25 cellular contexts compared by ENCODE assay signal in genomic region chr5:515273-515836, GRCh38.
"Had no signal": no experiment of that assay in that cellular context is flagged by ENCODE, and none has a peak within 500 bp of the region (broad histone marks: within the 10 kb centered on the region; RNA-seq: fewer than 3 reads in every experiment).

No MANE protein-coding gene starts in this region.

- H3K9me3 ChIP-seq: adrenal gland, ascending aorta, colonic mucosa, heart left ventricle, transverse colon had no signal

- H3K4me1 Mint-ChIP-seq: nephron had no signal

- H3K36me3 ChIP-seq: adrenal gland, ascending aorta, brain microvascular endothelial cell, colonic mucosa, heart left ventricle, transverse colon had no signal

- DNase-seq: activated CD4-positive, alpha-beta T cell treated with anti-CD3 and anti-CD28 coated beads for 1 hour; activated CD8-positive, alpha-beta memory T cell treated with anti-CD3 and anti-CD28 coated beads, Interleukin-2, amount 50 U/mL, for 4 hours; activated naive CD4-positive, alpha-beta T cell; activated T-cell treated with anti-CD3 and anti-CD28 coated beads, Interleukin-2, amount 50 U/mL, for 24 hours; adrenal gland; brain microvascular endothelial cell; central memory CD4-positive, alpha-beta T cell; islet precursor cell; left cardiac atrium; stimulated activated CD4-positive, alpha-beta T cell treated with anti-CD3 and anti-CD28 coated beads, Interleukin-15, amount 100 ng/mL, for 24 hours; stimulated activated CD8-positive, alpha-beta memory T cell treated with anti-CD3 and anti-CD28 coated beads, Interleukin-4, amount 100 ng/mL, for 48 hours; stimulated activated naive B cell treated with anti-CD40 and anti-IgM and Interleukin-4, amounts not matched to agents 10 μg/mL and 1 μg/mL and 100 μg/mL, for 72 hours; T-helper 9 cell had no signal

- H3K36me3 Mint-ChIP-seq: activated naive CD8-positive, alpha-beta T cell had no signal

- H3K4me3 ChIP-seq: adrenal gland, ascending aorta, colonic mucosa, dorsolateral prefrontal cortex, heart left ventricle, smooth muscle cell, transverse colon had no signal

- H3K9me3 Mint-ChIP-seq: activated T-cell treated with anti-CD3 and anti-CD28 coated beads, Interleukin-2, amount 50 U/mL, for 24 hours; activated T-helper 17 cell treated with anti-CD3 and anti-CD28 coated beads, Interleukin-2, amount 50 U/mL, for 72 hours had no signal

- H3K27ac ChIP-seq: adrenal gland, ascending aorta, brain microvascular endothelial cell, colonic mucosa, dorsolateral prefrontal cortex, heart left ventricle, parathyroid adenoma, transverse colon had no signal

- H3K4me1 ChIP-seq: adrenal gland, ascending aorta, colonic mucosa, heart left ventricle, parathyroid adenoma had no signal

- H3K79me2 ChIP-seq: parathyroid adenoma had no signal

- H3K4me2 ChIP-seq: smooth muscle cell had no signal

- H2AFZ ChIP-seq: parathyroid adenoma had no signal

- H3K27ac Mint-ChIP-seq: activated naive CD8-positive, alpha-beta T cell; activated T-cell treated with anti-CD3 and anti-CD28 coated beads, Interleukin-2, amount 50 U/mL, for 24 hours; activated T-helper 17 cell treated with anti-CD3 and anti-CD28 coated beads, Interleukin-2, amount 50 U/mL, for 72 hours; memory B cell; stimulated activated naive B cell treated with anti-CD40 and anti-IgM and Interleukin-4, amounts not matched to agents 10 μg/mL and 1 μg/mL and 100 μg/mL, for 72 hours had no signal

- ATAC-seq: activated T-helper 17 cell treated with anti-CD3 and anti-CD28 coated beads, Interleukin-2, amount 50 U/mL, for 72 hours; sciatic nerve; stimulated activated naive B cell treated with anti-CD40 and anti-IgM and Interleukin-4, amounts not matched to agents 10 μg/mL and 1 μg/mL and 100 μg/mL, for 72 hours had no signal

- H3K4me3 Mint-ChIP-seq: activated naive CD8-positive, alpha-beta T cell; activated T-cell treated with anti-CD3 and anti-CD28 coated beads, Interleukin-2, amount 50 U/mL, for 24 hours; activated T-helper 17 cell treated with anti-CD3 and anti-CD28 coated beads, Interleukin-2, amount 50 U/mL, for 72 hours; memory B cell; nephron; stimulated activated naive B cell treated with anti-CD40 and anti-IgM and Interleukin-4, amounts not matched to agents 10 μg/mL and 1 μg/mL and 100 μg/mL, for 72 hours had no signal
